Comparison of ENCODE assay signal across 25 cellular contexts in the genomic region with DNA sequence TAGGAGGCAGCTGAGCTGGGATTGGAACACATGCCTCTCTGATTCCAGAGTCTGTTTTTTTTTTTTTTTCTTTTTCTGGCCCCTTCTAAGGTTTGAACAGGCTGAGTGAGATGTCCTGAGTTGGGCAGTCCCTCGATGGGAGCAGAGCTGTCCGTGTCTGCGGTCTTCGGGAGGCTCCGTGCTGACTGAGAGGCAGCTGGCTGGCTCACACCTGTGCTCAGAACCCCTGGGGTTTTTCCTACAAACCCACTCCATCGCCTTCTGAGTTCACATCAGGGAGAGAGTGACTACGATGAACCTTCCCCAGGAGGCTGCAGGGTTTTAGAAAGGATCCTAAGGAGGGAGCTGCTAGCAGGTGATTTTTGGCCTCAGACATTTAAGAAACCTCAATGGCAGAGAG.
DNase-seq lines count a peak whose midpoint lies in the region; ATAC-seq, FAIRE-seq and TF ChIP-seq lines count a peak whose summit lies in the region.
"Had no signal": no experiment of that assay in that cellular context is flagged by ENCODE, and none has a peak within 500 bp of the region (broad histone marks: within the 10 kb centered on the region; RNA-seq: fewer than 3 reads in every experiment).

No MANE protein-coding gene starts in this region.

- peak overlapping the region; percentile 45 for H3K9ac ChIP-seq in SU-DHL-6 (ENCODE audit: low read length)

- peaks cover 75% of the 10 kb centered on the region for H3F3A ChIP-seq in SU-DHL-6 (ENCODE audit: insufficient read depth)

- H3K4me1 Mint-ChIP-seq in stimulated activated naive CD8-positive, alpha-beta T cell treated with anti-CD3 and anti-CD28 coated beads, Interleukin-15, Interleukin-2, amounts not matched to agents 100 ng/mL and 50 ng/mL, for 24 hours (ENCODE audit: low read depth): peaks cover 86% of the 10 kb centered on the region
- H3K4me1 Mint-ChIP-seq in naive B cell: peaks cover 72 to 94% (median 79%) of the 10 kb centered on the region in 3 donors

- no peaks in the 10 kb centered on the region for H3K27me3 ChIP-seq in SU-DHL-6 (ENCODE audit: low read length)
- H3K27me3 ChIP-seq: SJSA1 had no signal

- H3K36me3 Mint-ChIP-seq in stimulated activated naive CD8-positive, alpha-beta T cell treated with anti-CD3 and anti-CD28 coated beads, Interleukin-15, Interleukin-2, amounts not matched to agents 100 ng/mL and 50 ng/mL, for 24 hours (ENCODE audit: low read depth): no peaks in the 10 kb centered on the region
- H3K36me3 Mint-ChIP-seq in naive B cell: no peaks in the 10 kb centered on the region
- H3K36me3 Mint-ChIP-seq: CD4-positive, CD25-positive, alpha-beta regulatory T cell had no signal

- H3K79me2 ChIP-seq in SU-DHL-6 (ENCODE audit: insufficient read depth, low read length): no peaks in the 10 kb centered on the region

- no peaks in the 10 kb centered on the region for H3K9me3 ChIP-seq in SU-DHL-6 (ENCODE audit: insufficient read depth, low read length)
- H3K9me3 ChIP-seq: SJSA1, transverse colon had no signal

- ATAC-seq in stimulated activated naive CD8-positive, alpha-beta T cell treated with anti-CD3 and anti-CD28 coated beads, Interleukin-15, Interleukin-2, amounts not matched to agents 100 U/mL and 50 U/mL, for 24 hours: no peak
- ATAC-seq in naive B cell (ENCODE audit: low read depth in 2 of 2): no peak
- ATAC-seq in GM19397 (IDR thresholded peaks at IDR 0.05; ENCODE audit: unreplicated experiment): no peak
- ATAC-seq: HCT116, left lobe of liver had no signal

- H4K20me1 ChIP-seq in SU-DHL-6 (ENCODE audit: low read depth, low read length): no peaks in the 10 kb centered on the region

- H3K4me2 ChIP-seq in SU-DHL-6 (ENCODE audit: low read depth, low read length, poor library complexity, severe bottlenecking): peak overlapping the region; percentile 52

- H3K9me2 ChIP-seq in SU-DHL-6 (replicated peaks; ENCODE audit: insufficient read depth, low read length): no peaks in the 10 kb centered on the region

- peaks cover 6% of the 10 kb centered on the region for H3K9me3 Mint-ChIP-seq in stimulated activated naive CD8-positive, alpha-beta T cell treated with anti-CD3 and anti-CD28 coated beads, Interleukin-15, Interleukin-2, amounts not matched to agents 100 ng/mL and 50 ng/mL, for 24 hours
- H3K9me3 Mint-ChIP-seq in naive B cell: peaks cover 0 to 5% (median 0%) of the 10 kb centered on the region in 7 donors
- H3K9me3 Mint-ChIP-seq: activated CD4-positive, alpha-beta memory T cell treated with anti-CD3 and anti-CD28 coated beads, Interleukin-2, amount 10 ng/mL, durations not matched to agents 7 days and 5 days; CD4-positive, CD25-positive, alpha-beta regulatory T cell had no signal

- no peaks in the 10 kb centered on the region for H3K36me3 ChIP-seq in SU-DHL-6 (ENCODE audit: low read length)
- H3K36me3 ChIP-seq: brain microvascular endothelial cell, SJSA1, transverse colon had no signal

- peak overlapping the region; percentile 98 for H3K27ac Mint-ChIP-seq in stimulated activated naive CD8-positive, alpha-beta T cell treated with anti-CD3 and anti-CD28 coated beads, Interleukin-15, Interleukin-2, amounts not matched to agents 100 ng/mL and 50 ng/mL, for 24 hours
- H3K27ac Mint-ChIP-seq in naive B cell: peak overlapping the region; percentile 92 to 99 (median 95)
- H3K27ac Mint-ChIP-seq: activated CD4-positive, alpha-beta memory T cell treated with anti-CD3 and anti-CD28 coated beads, Interleukin-2, amount 10 ng/mL, durations not matched to agents 7 days and 5 days; CD4-positive, CD25-positive, alpha-beta regulatory T cell had no signal

- no peak for TF ChIP-seq CTCF in SU-DHL-6 (IDR thresholded peaks at IDR 0.05; ENCODE audit: insufficient read depth, low read length, poor library complexity, severe bottlenecking)

- no peak overlapping the region for H2AFZ ChIP-seq in SU-DHL-6 (ENCODE audit: low read depth, low read length, severe bottlenecking)

- peak overlapping the region; percentile 92 for H3K27ac ChIP-seq in SU-DHL-6 (ENCODE audit: low read depth, low read length)
- H3K27ac ChIP-seq: brain microvascular endothelial cell, SJSA1, skin epidermis, transverse colon had no signal

- H3K4me3 ChIP-seq in SU-DHL-6 (ENCODE audit: insufficient read depth, low read length, poor library complexity, severe bottlenecking): peak overlapping the region; percentile 12
- H3K4me3 ChIP-seq: SJSA1, skin epidermis, transverse colon had no signal

- no peak for DNase-seq in stimulated activated naive CD8-positive, alpha-beta T cell treated with anti-CD3 and anti-CD28 coated beads, Interleukin-15, Interleukin-2, amounts not matched to agents 100 U/mL and 50 U/mL, for 24 hours
- no peak for DNase-seq in naive B cell
- no peak for DNase-seq in urothelium cell line (ENCODE audit: low spot score)
- DNase-seq in effector CD4-positive, alpha-beta T cell: no peak
- DNase-seq: activated CD4-positive, alpha-beta memory T cell treated with anti-CD3 and anti-CD28 coated beads, Interleukin-2, amount 10 ng/mL, durations not matched to agents 7 days and 5 days; activated CD4-positive, CD25-positive, alpha-beta regulatory T cell; activated effector memory CD4-positive, alpha-beta T cell treated with Interleukin-2 at 50 U/mL for 16 hours; amniotic stem cell; brain microvascular endothelial cell; CD4-positive, CD25-positive, alpha-beta regulatory T cell; mesendoderm; NCI-H1417; NCI-H2029 treated with DMSO at 0.1 percent for 48 hours; NCI-H345; NCI-H748 treated with DMSO at 0.1 percent for 48 hours; RPMI8226; T-helper 1 cell; transverse colon had no signal

- no peak overlapping the region for H3K4me3 Mint-ChIP-seq in stimulated activated naive CD8-positive, alpha-beta T cell treated with anti-CD3 and anti-CD28 coated beads, Interleukin-15, Interleukin-2, amounts not matched to agents 100 ng/mL and 50 ng/mL, for 24 hours
- H3K4me3 Mint-ChIP-seq in naive B cell: peak overlapping the region in 3 of 8 donors; percentile 3 to 70 (median 69)
- H3K4me3 Mint-ChIP-seq: activated CD4-positive, alpha-beta memory T cell treated with anti-CD3 and anti-CD28 coated beads, Interleukin-2, amount 10 ng/mL, durations not matched to agents 7 days and 5 days; CD4-positive, CD25-positive, alpha-beta regulatory T cell had no signal

- no peaks in the 10 kb centered on the region for H3K27me3 Mint-ChIP-seq in stimulated activated naive CD8-positive, alpha-beta T cell treated with anti-CD3 and anti-CD28 coated beads, Interleukin-15, Interleukin-2, amounts not matched to agents 100 ng/mL and 50 ng/mL, for 24 hours
- H3K27me3 Mint-ChIP-seq in naive B cell: no peaks in the 10 kb centered on the region

- FAIRE-seq in urothelium cell line (lab: Jason Lieb, UNC): no peak
